ENCODE assay signal across 17 cellular contexts in genomic region chr9:133981958-133982681, GRCh38. TPM values are rescaled to one million over a fixed set of nuclear protein-coding genes. Genes with fewer than 3 reads are reported as not detected.
DNase-seq lines count a peak whose midpoint lies in the region; ATAC-seq lines count a peak whose summit lies in the region.
"Had no signal": no experiment of that assay in that cellular context is flagged by ENCODE, and none has a peak within 500 bp of the region (broad histone marks: within the 10 kb centered on the region; RNA-seq: fewer than 3 reads in every experiment).

No MANE protein-coding gene starts in this region.

- H3K36me3 Mint-ChIP-seq in IgD-negative memory B cell = no peaks in the 10 kb centered on the region
- H3K36me3 Mint-ChIP-seq in activated naive CD4-positive, alpha-beta T cell treated with anti-CD3 and anti-CD28 coated beads, Interleukin-2, amount 10 ng/mL, durations not matched to agents 7 days and 5 days = no peaks in the 10 kb centered on the region
- H3K36me3 Mint-ChIP-seq: CD4-positive, CD25-positive, alpha-beta regulatory T cell had no signal

- peak overlapping the region in 10 of 11 experiments; percentile 11 to 59 (median 41); a peak in 15 of 22 replicates for H3K9ac ChIP-seq in BLaER1 treated with 17β-estradiol and CSF1 and Interleukin-3, amounts not matched to agents 10 nM and 100 nM
- H3K9ac ChIP-seq in trophoblast cell (ENCODE audit: low read length) = no peak overlapping the region

- H2BK12ac ChIP-seq in trophoblast cell (ENCODE audit: low read length) = no peak overlapping the region

- no peak overlapping the region for H2AFZ ChIP-seq in trophoblast cell (ENCODE audit: insufficient read depth, low read length, poor library complexity)

- no peak overlapping the region for H3K14ac ChIP-seq in trophoblast cell (ENCODE audit: low read length)

- no peak overlapping the region for H2BK5ac ChIP-seq in trophoblast cell (ENCODE audit: low read depth, low read length, poor library complexity)

- H3K4me2 ChIP-seq in BLaER1 treated with 17β-estradiol and CSF1 and Interleukin-3, amounts not matched to agents 10 nM and 100 nM = peak overlapping the region; percentile 53 to 94 (median 82); a peak in 21 of 22 replicates
- no peak overlapping the region for H3K4me2 ChIP-seq in trophoblast cell (ENCODE audit: low read length)

- H3K36me3 ChIP-seq in BLaER1 treated with 17β-estradiol and CSF1 and Interleukin-3, amounts not matched to agents 10 nM and 100 nM = no peaks in the 10 kb centered on the region; a peak in 1 of 22 replicates
- peaks cover 38% of the 10 kb centered on the region in 2 experiments for H3K36me3 ChIP-seq in trophoblast cell (ENCODE audit: control insufficient read depth in 1 of 2, insufficient read depth in 2 of 2, low read length in 2 of 2)
- H3K36me3 ChIP-seq: vagina had no signal

- H3K4me3 ChIP-seq in BLaER1 treated with 17β-estradiol and CSF1 and Interleukin-3, amounts not matched to agents 10 nM and 100 nM = no peak overlapping the region; a peak in 1 of 20 replicates
- no peak overlapping the region for H3K4me3 ChIP-seq in trophoblast cell (ENCODE audit: low read depth, low read length)
- H3K4me3 ChIP-seq: vagina had no signal

- H3K27me3 Mint-ChIP-seq in IgD-negative memory B cell = no peaks in the 10 kb centered on the region
- peaks cover 12% of the 10 kb centered on the region for H3K27me3 Mint-ChIP-seq in activated naive CD4-positive, alpha-beta T cell treated with anti-CD3 and anti-CD28 coated beads, Interleukin-2, amount 10 ng/mL, durations not matched to agents 7 days and 5 days
- H3K27me3 Mint-ChIP-seq: activated CD4-positive, alpha-beta T cell treated with anti-CD3 and anti-CD28 coated beads, Interleukin-2, amount 10 ng/mL, durations not matched to agents 7 days and 5 days; brain had no signal

- H3K9me3 Mint-ChIP-seq in IgD-negative memory B cell = no peaks in the 10 kb centered on the region
- H3K9me3 Mint-ChIP-seq in activated naive CD4-positive, alpha-beta T cell treated with anti-CD3 and anti-CD28 coated beads, Interleukin-2, amount 10 ng/mL, durations not matched to agents 7 days and 5 days = no peaks in the 10 kb centered on the region
- H3K9me3 Mint-ChIP-seq: activated CD4-positive, alpha-beta T cell treated with anti-CD3 and anti-CD28 coated beads, Interleukin-2, amount 10 ng/mL, durations not matched to agents 7 days and 5 days; activated T-cell treated with anti-CD3 and anti-CD28 coated beads, Interleukin-2, amount 50 U/mL, for 4 hours; brain; CD4-positive, CD25-positive, alpha-beta regulatory T cell; T-helper 2 cell treated with Interferon-gamma antibody and Interleukin-4, amounts not matched to agents 5 μg/mL and 100 μg/mL, for 36 hours had no signal

- H3K27ac Mint-ChIP-seq in IgD-negative memory B cell = peak overlapping the region in 2 of 3 donors; percentile 39 to 62
- H3K27ac Mint-ChIP-seq in activated naive CD4-positive, alpha-beta T cell treated with anti-CD3 and anti-CD28 coated beads, Interleukin-2, amount 10 ng/mL, durations not matched to agents 7 days and 5 days = no peak overlapping the region
- H3K27ac Mint-ChIP-seq: activated CD4-positive, alpha-beta T cell treated with anti-CD3 and anti-CD28 coated beads, Interleukin-2, amount 10 ng/mL, durations not matched to agents 7 days and 5 days; T-helper 2 cell treated with Interferon-gamma antibody and Interleukin-4, amounts not matched to agents 5 μg/mL and 100 μg/mL, for 36 hours had no signal

- H3K4ac ChIP-seq in trophoblast cell (ENCODE audit: low read depth, low read length) = peak overlapping the region; percentile 93

- H3K79me2 ChIP-seq in trophoblast cell (ENCODE audit: control insufficient read depth, insufficient read depth, low read length, poor library complexity) = peaks cover 75% of the 10 kb centered on the region

- H3K79me1 ChIP-seq in trophoblast cell (ENCODE audit: low read length) = peaks cover 1% of the 10 kb centered on the region

- peaks cover 24 to 57% (median 41%) of the 10 kb centered on the region in 3 donors for H3K4me1 Mint-ChIP-seq in IgD-negative memory B cell
- no peaks in the 10 kb centered on the region for H3K4me1 Mint-ChIP-seq in activated naive CD4-positive, alpha-beta T cell treated with anti-CD3 and anti-CD28 coated beads, Interleukin-2, amount 10 ng/mL, durations not matched to agents 7 days and 5 days
- H3K4me1 Mint-ChIP-seq: activated CD4-positive, alpha-beta T cell treated with anti-CD3 and anti-CD28 coated beads, Interleukin-2, amount 10 ng/mL, durations not matched to agents 7 days and 5 days; CD4-positive, CD25-positive, alpha-beta regulatory T cell had no signal

- no peak overlapping the region for H4K8ac ChIP-seq in trophoblast cell (ENCODE audit: low read depth, low read length)

- CTCF ChIA-PET in activated naive CD4-positive, alpha-beta T cell treated with anti-CD3 and anti-CD28 coated beads, Interleukin-2, amount 10 ng/mL, durations not matched to agents 7 days and 5 days (lab: Charles Lee) = no interaction called here

- peak; percentile 22 for DNase-seq in iPS-NIHi11 (ENCODE audit: low spot score)
- no peak for DNase-seq in trophoblast cell
- DNase-seq in Kasumi-1 (lab: John Stamatoyannopoulos, UW) = no peak
- no peak for DNase-seq in activated naive CD4-positive, alpha-beta T cell treated with anti-CD3 and anti-CD28 coated beads, Interleukin-2, amount 10 ng/mL, durations not matched to agents 7 days and 5 days
- no peak for DNase-seq in activated naive CD4-positive, alpha-beta T cell treated with Interleukin-2 at 50 U/mL for 16 hours
- DNase-seq: activated CD4-positive, alpha-beta T cell treated with anti-CD3 and anti-CD28 coated beads, Interleukin-2, amount 10 ng/mL, durations not matched to agents 7 days and 5 days; activated T-cell treated with anti-CD3 and anti-CD28 coated beads, Interleukin-2, amount 50 U/mL, for 4 hours; CD4-positive, CD25-positive, alpha-beta regulatory T cell; NCI-H1436 treated with DMSO at 0.1 percent for 48 hours; stimulated activated CD4-positive, alpha-beta T cell treated with anti-CD3 and anti-CD28 coated beads, Interleukin-15, amount 100 ng/mL, for 24 hours; stimulated activated naive CD4-positive, alpha-beta T cell had no signal

- no peak overlapping the region for H3K23ac ChIP-seq in trophoblast cell (ENCODE audit: low read length)

- WGBS in trophoblast cell (ENCODE audit: extremely low coverage, insufficient coverage, insufficient read length) = no CpG with 5 or more reads among the region's 28 CpGs

- H3K27ac ChIP-seq in BLaER1 treated with 17β-estradiol and CSF1 and Interleukin-3, amounts not matched to agents 10 nM and 100 nM = peak overlapping the region in 7 of 11 experiments; percentile 21 to 58 (median 27); a peak in 6 of 22 replicates
- H3K27ac ChIP-seq in trophoblast cell (ENCODE audit: low read depth, low read length) = no peak overlapping the region
- H3K27ac ChIP-seq: vagina had no signal

- no peak overlapping the region for H3K18ac ChIP-seq in trophoblast cell (ENCODE audit: low read length)

- no peak for ATAC-seq in HG02973 (IDR thresholded peaks at IDR 0.05; ENCODE audit: unreplicated experiment)
- ATAC-seq: activated T-cell treated with anti-CD3 and anti-CD28 coated beads, Interleukin-2, amount 50 U/mL, for 4 hours had no signal

- no peaks in the 10 kb centered on the region for H3K27me3 ChIP-seq in BLaER1 treated with 17β-estradiol and CSF1 and Interleukin-3, amounts not matched to agents 10 nM and 100 nM
- no peaks in the 10 kb centered on the region for H3K27me3 ChIP-seq in trophoblast cell (ENCODE audit: insufficient read depth, low read length)
- H3K27me3 ChIP-seq: vagina had no signal

- peak overlapping the region in 1 of 4 donors; percentile 75 for H3K4me3 Mint-ChIP-seq in IgD-negative memory B cell
- no peak overlapping the region for H3K4me3 Mint-ChIP-seq in activated naive CD4-positive, alpha-beta T cell treated with anti-CD3 and anti-CD28 coated beads, Interleukin-2, amount 10 ng/mL, durations not matched to agents 7 days and 5 days
- H3K4me3 Mint-ChIP-seq: activated CD4-positive, alpha-beta T cell treated with anti-CD3 and anti-CD28 coated beads, Interleukin-2, amount 10 ng/mL, durations not matched to agents 7 days and 5 days; activated T-cell treated with anti-CD3 and anti-CD28 coated beads, Interleukin-2, amount 50 U/mL, for 4 hours; CD4-positive, CD25-positive, alpha-beta regulatory T cell; T-helper 2 cell treated with Interferon-gamma antibody and Interleukin-4, amounts not matched to agents 5 μg/mL and 100 μg/mL, for 36 hours had no signal

- peaks cover 36 to 74% (median 65%) of the 10 kb centered on the region in 10 experiments for H3K4me1 ChIP-seq in BLaER1 treated with 17β-estradiol and CSF1 and Interleukin-3, amounts not matched to agents 10 nM and 100 nM
- H3K4me1 ChIP-seq in trophoblast cell (ENCODE audit: control insufficient read depth in 1 of 2, insufficient read depth in 2 of 2, low read length in 2 of 2) = peaks cover 33 to 42% of the 10 kb centered on the region in 2 experiments

- H4K20me1 ChIP-seq in BLaER1 treated with 17β-estradiol and CSF1 and Interleukin-3, amounts not matched to agents 10 nM and 100 nM = peaks cover 69 to 99% (median 92%) of the 10 kb centered on the region in 11 experiments; a peak in 21 of 22 replicates

- H4K91ac ChIP-seq in trophoblast cell (ENCODE audit: low read depth, low read length) = no peak overlapping the region

- H3K9me3 ChIP-seq in BLaER1 treated with 17β-estradiol and CSF1 and Interleukin-3, amounts not matched to agents 10 nM and 100 nM (replicated peaks in 1 of 11) = no peaks in the 10 kb centered on the region
- no peaks in the 10 kb centered on the region for H3K9me3 ChIP-seq in trophoblast cell (ENCODE audit: insufficient read depth, low read depth, low read length)
- H3K9me3 ChIP-seq: vagina had no signal

- H2BK120ac ChIP-seq in trophoblast cell (ENCODE audit: insufficient read depth, low read length, poor library complexity) = no peak overlapping the region

- H2AK5ac ChIP-seq in trophoblast cell (ENCODE audit: low read length) = no peak overlapping the region

- H4K12ac ChIP-seq in trophoblast cell (ENCODE audit: low read depth, low read length) = no peak overlapping the region

RNA-seq across cellular contexts. Expression of gene VAV2, which starts 10.0 kb away (rescaled TPM):
- polyA plus RNA-seq in IgD-negative memory B cell = 28.7 TPM
- 54.6 and 55.9 TPM in 2 replicates for polyA plus RNA-seq in trophoblast cell (2013)

RNA-seq across cellular contexts. Expression of gene BRD3OS, which starts 43.2 kb away (rescaled TPM):
- 26.5 TPM for polyA plus RNA-seq in IgD-negative memory B cell
- polyA plus RNA-seq in trophoblast cell (2013) = 7.4 and 8.4 TPM in 2 replicates
